Comparison of ENCODE assay signal across 19 cellular contexts in the genomic region with DNA sequence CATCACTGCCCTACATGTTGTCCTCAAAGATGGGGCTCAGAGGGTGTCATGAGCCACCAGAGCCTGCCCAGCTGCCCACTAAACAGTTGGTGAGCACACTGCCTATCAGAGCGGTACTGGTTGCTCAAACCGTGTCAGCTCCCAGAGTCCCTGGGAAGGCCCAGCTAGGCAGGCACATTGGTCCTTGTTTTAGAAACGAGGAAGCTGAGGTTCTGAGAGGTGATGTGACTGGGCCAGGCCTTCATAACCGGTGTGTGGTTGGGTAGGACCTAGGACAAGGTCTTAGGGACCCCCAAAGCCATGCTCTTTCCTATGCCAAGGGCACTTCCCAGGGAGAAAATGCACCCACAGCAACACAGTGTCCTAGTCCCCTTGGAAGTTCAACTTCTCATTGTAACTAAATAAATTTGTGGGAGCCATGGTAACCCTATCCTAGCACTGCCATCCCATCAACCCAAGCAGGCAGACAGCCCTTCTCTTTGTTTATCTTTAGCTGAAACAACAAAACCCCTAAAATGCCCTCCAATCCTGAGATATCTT.
DNase-seq lines count a peak whose midpoint lies in the region; ATAC-seq and TF ChIP-seq lines count a peak whose summit lies in the region.
"Had no signal": no experiment of that assay in that cellular context is flagged by ENCODE, and none has a peak within 500 bp of the region (broad histone marks: within the 10 kb centered on the region; RNA-seq: fewer than 3 reads in every experiment).

No MANE protein-coding gene starts in this region.

- no peaks in the 10 kb centered on the region for H3K36me3 ChIP-seq in esophagus muscularis mucosa
- no peaks in the 10 kb centered on the region for H3K36me3 ChIP-seq in vagina
- no peaks in the 10 kb centered on the region for H3K36me3 ChIP-seq in left lung
- H3K36me3 ChIP-seq: BLaER1 treated with 17β-estradiol and CSF1 and Interleukin-3, amounts not matched to agents 10 nM and 100 nM had no signal

- H3K4me3 Mint-ChIP-seq in osteocyte (ENCODE audit: unreplicated experiment) = no peak overlapping the region
- H3K4me3 Mint-ChIP-seq: B cell; CD4-positive, alpha-beta T cell; CD8-positive, alpha-beta T cell had no signal

- no peak overlapping the region for H3K27ac Mint-ChIP-seq in osteocyte (ENCODE audit: unreplicated experiment)
- H3K27ac Mint-ChIP-seq: B cell; CD4-positive, alpha-beta T cell; CD8-positive, alpha-beta T cell had no signal

- no peak for TF ChIP-seq POLR2A in esophagus muscularis mucosa (IDR thresholded peaks at IDR 0.05; ENCODE audit: low read depth)
- TF ChIP-seq POLR2A in vagina (IDR thresholded peaks at IDR 0.05) = no peak

- no peak for TF ChIP-seq EP300 in esophagus muscularis mucosa (IDR thresholded peaks at IDR 0.05)

- intact Hi-C loops in esophagus muscularis mucosa (cut with DNase I) (no loop called here), vagina (cut with DNase I) (no loop called here), left lung (cut with DNase I) (no loop called here)

- H3K4me3 ChIP-seq in esophagus muscularis mucosa (no peak overlapping the region), vagina (no peak overlapping the region), left lung (no peak overlapping the region)
- H3K4me3 ChIP-seq: A549; BLaER1 treated with 17β-estradiol and CSF1 and Interleukin-3, amounts not matched to agents 10 nM and 100 nM had no signal

- H3K36me3 Mint-ChIP-seq in osteocyte (ENCODE audit: unreplicated experiment) = no peaks in the 10 kb centered on the region
- H3K36me3 Mint-ChIP-seq: CD8-positive, alpha-beta T cell had no signal

- WGBS in esophagus muscularis mucosa = 72% methylated on average over 4 of the region's 4 CpGs

- H3K9me3 Mint-ChIP-seq in osteocyte (ENCODE audit: unreplicated experiment) = no peaks in the 10 kb centered on the region
- H3K9me3 Mint-ChIP-seq: CD4-positive, alpha-beta T cell; CD8-positive, alpha-beta T cell had no signal

- TF ChIP-seq CTCF in esophagus muscularis mucosa (IDR thresholded peaks at IDR 0.05) (no peak), osteocyte (IDR thresholded peaks at IDR 0.05) (no peak), vagina (IDR thresholded peaks at IDR 0.05) (no peak), left lung (IDR thresholded peaks at IDR 0.05) (no peak)

- peaks cover 20% of the 10 kb centered on the region for H3K27me3 Mint-ChIP-seq in osteocyte (ENCODE audit: unreplicated experiment)
- H3K27me3 Mint-ChIP-seq: B cell; CD4-positive, alpha-beta T cell had no signal

- DNase-seq in ecto neural progenitor cell (ENCODE audit: low spot score) (peak; percentile 12), esophagus muscularis mucosa (ENCODE audit: extremely low spot score) (peak; percentile 80), osteocyte (ENCODE audit: extremely low spot score, unreplicated experiment) (peak; percentile 66), vagina (ENCODE audit: extremely low spot score in 2 of 2) (peak; percentile 52 to 74), left lung (no peak), NCI-H146 (lab: John Stamatoyannopoulos, UW) (no peak), UCSD-AML1 (lab: John Stamatoyannopoulos, UW; ENCODE audit: unreplicated experiment) (no peak)
- DNase-seq: AML-193; Caco-2; Calu3; CD4-positive, alpha-beta T cell; CD8-positive, alpha-beta T cell; DMS79 treated with DMSO at 0.1 percent for 48 hours; GF-D8 had no signal

- H3K27me3 ChIP-seq in esophagus muscularis mucosa = no peaks in the 10 kb centered on the region
- no peaks in the 10 kb centered on the region for H3K27me3 ChIP-seq in vagina
- no peaks in the 10 kb centered on the region for H3K27me3 ChIP-seq in left lung
- H3K27me3 ChIP-seq: BLaER1 treated with 17β-estradiol and CSF1 and Interleukin-3, amounts not matched to agents 10 nM and 100 nM had no signal

- ATAC-seq in left lung = no peak
- ATAC-seq: A549; CD8-positive, alpha-beta T cell had no signal

- H3K4me1 ChIP-seq in esophagus muscularis mucosa = no peaks in the 10 kb centered on the region
- no peaks in the 10 kb centered on the region for H3K4me1 ChIP-seq in vagina
- no peaks in the 10 kb centered on the region for H3K4me1 ChIP-seq in left lung
- H3K4me1 ChIP-seq: A549; BLaER1 treated with 17β-estradiol and CSF1 and Interleukin-3, amounts not matched to agents 10 nM and 100 nM; Caco-2 had no signal

- H3K4me1 Mint-ChIP-seq in osteocyte (ENCODE audit: unreplicated experiment) = no peaks in the 10 kb centered on the region
- H3K4me1 Mint-ChIP-seq: B cell had no signal

- H3K9me3 ChIP-seq in esophagus muscularis mucosa = no peaks in the 10 kb centered on the region
- no peaks in the 10 kb centered on the region for H3K9me3 ChIP-seq in vagina
- no peaks in the 10 kb centered on the region for H3K9me3 ChIP-seq in left lung
- H3K9me3 ChIP-seq: A549; BLaER1 treated with 17β-estradiol and CSF1 and Interleukin-3, amounts not matched to agents 10 nM and 100 nM; Caco-2 had no signal

- H3K27ac ChIP-seq in esophagus muscularis mucosa (replicated peaks in 1 of 4) (no peak overlapping the region), vagina (no peak overlapping the region), left lung (no peak overlapping the region)
- H3K27ac ChIP-seq: 22Rv1; A549; BLaER1 treated with 17β-estradiol and CSF1 and Interleukin-3, amounts not matched to agents 10 nM and 100 nM; C4-2B had no signal

Comparison
In these comparisons a context has a peak if more than half of its experiments do, and no peak if none do; other contexts are left out.
1. DNase-seq: peak in ecto neural progenitor cell (single experiment), esophagus muscularis mucosa (single experiment), osteocyte (single experiment) and vagina (2 of 2); none in left lung (0 of 2), NCI-H146 (single experiment) and UCSD-AML1 (single experiment).